Comparison of ENCODE assay signal across 11 cellular contexts in the genomic region with DNA sequence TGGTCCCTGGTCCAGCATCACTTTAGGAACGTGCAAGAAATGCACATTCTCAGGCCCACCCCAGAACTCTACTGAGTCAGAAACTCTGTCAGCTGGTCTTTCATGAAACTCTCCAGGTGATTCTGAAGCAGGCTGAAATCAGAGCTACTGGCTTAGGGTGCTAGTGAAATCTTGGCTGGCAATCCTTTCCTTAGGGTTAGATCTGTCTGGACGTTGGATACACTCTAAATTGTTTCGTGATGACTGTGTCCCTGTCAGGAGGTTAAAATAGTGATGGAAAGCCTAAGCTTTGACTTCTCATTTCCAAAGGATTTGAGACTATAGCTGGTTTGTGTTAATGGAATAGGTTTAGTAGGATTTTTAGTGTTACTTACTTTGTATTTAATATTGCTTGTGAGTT.
DNase-seq lines count a peak whose midpoint lies in the region; ATAC-seq and TF ChIP-seq lines count a peak whose summit lies in the region.
"Had no signal": no experiment of that assay in that cellular context is flagged by ENCODE, and none has a peak within 500 bp of the region (broad histone marks: within the 10 kb centered on the region; RNA-seq: fewer than 3 reads in every experiment).

No MANE protein-coding gene starts in this region.

- H3K9me3 ChIP-seq in hepatocyte (ENCODE audit: low read depth), result no peaks in the 10 kb centered on the region
- H3K9me3 ChIP-seq in stomach, result no peaks in the 10 kb centered on the region

- H4K20me1 ChIP-seq in hepatocyte (ENCODE audit: insufficient read depth, poor library complexity, severe bottlenecking), result no peaks in the 10 kb centered on the region

- TF ChIP-seq CTCF in HFFc6 (IDR thresholded peaks at IDR 0.05) (no peak), astrocyte of the spinal cord (IDR thresholded peaks at IDR 0.05; ENCODE audit: low read depth, low read length) (no peak), hepatocyte (IDR thresholded peaks at IDR 0.05; ENCODE audit: poor library complexity) (no peak), stomach (IDR thresholded peaks at IDR 0.05) (no peak)

- no peak for TF ChIP-seq EP300 in stomach (IDR thresholded peaks at IDR 0.05)

- WGBS in hepatocyte (ENCODE audit: low lambda C conversion rate, missing lambda C conversion rate), result 52% methylated on average over 3 of the region's 3 CpGs
- 47 to 78% (median 77%) methylated on average over 3 of the region's 3 CpGs for WGBS in stomach, 5 donors

- peaks cover 6% of the 10 kb centered on the region; the same call in 1 of the 2 replicates for H3K27me3 Mint-ChIP-seq in HFFc6 (ENCODE audit: insufficient read depth)

- H3K27me3 ChIP-seq in hepatocyte, result no peaks in the 10 kb centered on the region
- H3K27me3 ChIP-seq in stomach, result no peaks in the 10 kb centered on the region

- H3K4me3 ChIP-seq in astrocyte of the spinal cord (ENCODE audit: low read depth, low read length) (no peak overlapping the region), hepatocyte (no peak overlapping the region), stomach (no peak overlapping the region)

- H3K27ac Mint-ChIP-seq in HFFc6, result peak overlapping the region; percentile 93

- H3K4me3 Mint-ChIP-seq in HFFc6, result peak overlapping the region; percentile 60

- H3K36me3 ChIP-seq in hepatocyte (replicated peaks; ENCODE audit: insufficient read depth, low read depth), result no peaks in the 10 kb centered on the region
- H3K36me3 ChIP-seq in stomach, result no peaks in the 10 kb centered on the region

- H3K4me1 ChIP-seq in hepatocyte (ENCODE audit: insufficient read depth) (peaks cover 28% of the 10 kb centered on the region), stomach (peaks cover 8 to 62% (median 47%) of the 10 kb centered on the region in 4 donors)

- peaks cover 91% of the 10 kb centered on the region for H3K4me1 Mint-ChIP-seq in HFFc6 (ENCODE audit: low read depth)

- in situ Hi-C loops in astrocyte of the spinal cord (cut with HindIII; ENCODE audit: low sequenced_read_pairs), result no loop called here

- ATAC-seq in GM18498 (IDR thresholded peaks at IDR 0.05; ENCODE audit: unreplicated experiment), result no peak

- peak overlapping the region; percentile 94 for H3K27ac ChIP-seq in hepatocyte
- H3K27ac ChIP-seq in stomach, result peak overlapping the region in 4 of 5 donors; percentile 80 to 89 (median 83)

- H3K79me2 ChIP-seq in hepatocyte, result peaks cover 2% of the 10 kb centered on the region

- H3K9me2 ChIP-seq in hepatocyte (replicated peaks; ENCODE audit: insufficient read depth), result no peaks in the 10 kb centered on the region

- peaks cover 15% of the 10 kb centered on the region for H3K9me3 Mint-ChIP-seq in HFFc6

- DNase-seq in HFFc6 (peak; percentile 63), astrocyte of the spinal cord (ENCODE audit: low read depth, low spot score) (peak; percentile 48), hepatocyte (ENCODE audit: low spot score) (peak; percentile 21), stomach (no peak), SHP77 treated with DMSO at 0.1 percent for 48 hours (lab: John Stamatoyannopoulos, UW) (no peak), RPMI8226 (no peak)
- DNase-seq in activated CD4-positive, alpha-beta T cell treated with anti-CD3 and anti-CD28 coated beads, Interleukin-2, amount 50 U/mL, for 48 hours, result no peak
- DNase-seq: activated T-cell treated with anti-CD3 and anti-CD28 coated beads, Interleukin-2, amount 50 U/mL, for 1 hour; DMS79; occipital lobe had no signal

- no peak overlapping the region for H2AFZ ChIP-seq in hepatocyte

- no peak for TF ChIP-seq POLR2A in stomach (IDR thresholded peaks at IDR 0.05)

- intact Hi-C loops in stomach (cut with DNase I; ENCODE audit: low total_unique reads), result no loop called here

- H3K4me2 ChIP-seq in hepatocyte, result peak overlapping the region; percentile 3

- H3K36me3 Mint-ChIP-seq in HFFc6 (ENCODE audit: low read depth), result peaks cover 40% of the 10 kb centered on the region

Comparison
In these comparisons a context has a peak if more than half of its experiments do, and no peak if none do; other contexts are left out.
1. DNase-seq: peak in HFFc6 (single experiment), astrocyte of the spinal cord (single experiment) and hepatocyte (single experiment); none in stomach (single experiment), SHP77 treated with DMSO at 0.1 percent for 48 hours (single experiment), activated CD4-positive, alpha-beta T cell treated with anti-CD3 and anti-CD28 coated beads, Interleukin-2, amount 50 U/mL, for 48 hours (0 of 2) and RPMI8226 (single experiment).